ENCODE assay signal across 15 cellular contexts in the genomic region with DNA sequence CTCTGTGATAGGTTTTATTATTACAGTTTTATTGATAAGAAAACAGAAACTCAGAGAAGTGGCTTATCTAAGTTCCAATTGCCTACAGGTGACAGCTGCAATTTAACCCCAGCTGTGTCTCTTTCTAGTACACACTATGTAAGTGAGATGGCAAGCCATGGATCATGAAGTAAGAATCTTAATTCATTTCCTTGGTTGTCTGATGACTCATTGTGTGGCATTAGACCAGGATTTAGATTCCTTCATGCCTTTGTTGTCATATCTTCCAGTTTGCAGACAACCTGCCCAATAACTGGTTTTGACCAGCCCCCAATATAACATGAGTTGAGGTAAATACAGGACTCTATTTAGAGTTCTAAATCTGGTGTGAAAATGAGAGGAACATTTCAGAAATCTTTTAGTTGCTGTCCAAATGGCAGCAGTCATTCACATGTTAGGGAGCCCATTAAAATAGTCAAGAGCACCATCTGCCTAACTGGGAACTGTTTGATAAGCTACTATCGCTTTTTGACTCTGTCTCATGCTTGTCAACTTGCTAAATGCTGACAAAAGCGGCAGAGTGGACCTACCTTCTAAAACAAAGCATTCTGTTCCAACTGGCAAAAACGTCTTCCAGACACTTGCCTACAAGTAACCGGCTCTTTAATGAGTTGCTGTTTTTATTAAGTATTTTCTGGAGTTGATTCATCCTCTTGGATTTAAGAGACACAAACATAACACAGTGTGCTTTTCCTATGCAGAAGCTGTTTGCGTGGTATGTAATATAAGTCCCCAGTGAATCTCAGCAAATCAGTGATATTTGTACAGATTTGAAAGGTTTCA.
A peak's percentile ranks its signal among the peaks of the same experiment; 100 is the strongest.
DNase-seq lines count a peak whose midpoint lies in the region; ATAC-seq, FAIRE-seq and TF ChIP-seq lines count a peak whose summit lies in the region.
"Had no signal": no experiment of that assay in that cellular context is flagged by ENCODE, and none has a peak within 500 bp of the region (broad histone marks: within the 10 kb centered on the region; RNA-seq: fewer than 3 reads in every experiment).

No MANE protein-coding gene starts in this region.

- H3K9me3 ChIP-seq in small intestine (ENCODE audit: control insufficient read depth, low read depth) = no peaks in the 10 kb centered on the region
- H3K9me3 ChIP-seq in psoas muscle = no peaks in the 10 kb centered on the region
- H3K9me3 ChIP-seq: esophagus muscularis mucosa, lower lobe of right lung had no signal

- no peak for FAIRE-seq in small intestine (lab: Jason Lieb, UNC)

- WGBS in small intestine, 3 donors = 36 to 62% (median 36%) methylated on average over 5 of the region's 5 CpGs
- 36 to 47% (median 37%) methylated on average over 5 of the region's 5 CpGs for WGBS in psoas muscle, 3 donors

- H3K4me1 ChIP-seq in small intestine (ENCODE audit: control insufficient read depth in 2 of 2, insufficient read depth in 1 of 2, low read depth in 1 of 2, low read length in 1 of 2) = peaks cover 2 to 7% of the 10 kb centered on the region in 2 donors
- H3K4me1 ChIP-seq in psoas muscle = no peaks in the 10 kb centered on the region
- H3K4me1 ChIP-seq: lower lobe of right lung had no signal

- peak; percentile 94 for ATAC-seq in SK-N-SH treated with all-trans-retinoic acid at 6 μM for 48 hours
- ATAC-seq in psoas muscle = no peak
- ATAC-seq in HG03457 (IDR thresholded peaks at IDR 0.05; ENCODE audit: unreplicated experiment) = no peak
- ATAC-seq: activated naive CD4-positive, alpha-beta T cell treated with anti-CD3 and anti-CD28 coated beads, Interleukin-2, amount 50 U/mL, for 72 hours; lower lobe of right lung; stimulated activated naive B cell treated with anti-CD40 and anti-IgM and Interleukin-4, amounts not matched to agents 10 μg/mL and 1 μg/mL and 100 μg/mL, for 72 hours had no signal

- H3K4me3 ChIP-seq in fibroblast of pulmonary artery (replicated peaks; ENCODE audit: low read depth, low read length) (no peak overlapping the region), small intestine (ENCODE audit: low read depth in 1 of 2, low read length in 2 of 2) (no peak overlapping the region), psoas muscle (no peak overlapping the region)
- H3K4me3 ChIP-seq: esophagus muscularis mucosa, lower lobe of right lung had no signal

- H3K27ac ChIP-seq in small intestine (ENCODE audit: low read depth in 1 of 2, low read length in 1 of 2) = no peak overlapping the region
- no peak overlapping the region for H3K27ac ChIP-seq in psoas muscle
- H3K27ac ChIP-seq: esophagus muscularis mucosa, lower lobe of right lung had no signal

- TF ChIP-seq CTCF in fibroblast of pulmonary artery (IDR thresholded peaks at IDR 0.05; ENCODE audit: low read length, missing control alignments) (no peak), psoas muscle (IDR thresholded peaks at IDR 0.05) (no peak)

- DNase-seq in H4 (ENCODE audit: low spot score) = peak; percentile 65
- DNase-seq in fibroblast of pulmonary artery (ENCODE audit: low read depth) = peak; percentile 86
- DNase-seq in small intestine = peak; percentile 71
- no peak for DNase-seq in activated effector memory CD4-positive, alpha-beta T cell treated with anti-CD3 and anti-CD28 coated beads, Interleukin-2, amount 50 U/mL, for 16 hours
- DNase-seq in psoas muscle = no peak
- no peak for DNase-seq in NCI-H1092 treated with DMSO at 0.1 percent for 48 hours (lab: John Stamatoyannopoulos, UW)
- DNase-seq: activated CD4-positive, alpha-beta T cell treated with anti-CD3 and anti-CD28 coated beads, Interleukin-2, amount 10 ng/mL, durations not matched to agents 24 days and 14 days; lower lobe of right lung; NCI-H2081 treated with DMSO at 0.1 percent for 48 hours; stimulated activated CD4-positive, alpha-beta T cell treated with anti-CD3 and anti-CD28 coated beads, Interleukin-12 subunit alpha, Interleukin-12 subunit beta, amount 100 ng/mL, for 4 hours; stimulated activated naive B cell treated with anti-CD40 and anti-IgM and Interleukin-4, amounts not matched to agents 10 μg/mL and 1 μg/mL and 100 μg/mL, for 72 hours had no signal

- intact Hi-C loops in psoas muscle (cut with DNase I) = no loop called here

- H3K36me3 ChIP-seq in small intestine (ENCODE audit: control insufficient read depth in 2 of 2, insufficient read depth in 2 of 2, low read length in 2 of 2) = no peaks in the 10 kb centered on the region
- H3K36me3 ChIP-seq in psoas muscle (ENCODE audit: insufficient read depth in 1 of 2, low read depth in 1 of 2) = no peaks in the 10 kb centered on the region
- H3K36me3 ChIP-seq: esophagus muscularis mucosa, lower lobe of right lung had no signal

- H3K27me3 ChIP-seq in small intestine (ENCODE audit: control insufficient read depth in 2 of 2, insufficient read depth in 2 of 2, low read length in 2 of 2) (no peaks in the 10 kb centered on the region), psoas muscle (ENCODE audit: insufficient read depth in 3 of 3, low read length in 2 of 3) (no peaks in the 10 kb centered on the region)
- H3K27me3 ChIP-seq: esophagus muscularis mucosa had no signal

TF ChIP-seq in SK-N-SH treated with all-trans-retinoic acid at 6 μM for 48 hours, 23 proteins besides CTCF, POLR2A, EP300 and RAD21:
- no peak for TF ChIP-seq CSRNP3 (CRISPR knock-in tag; IDR thresholded peaks at IDR 0.05)
- TF ChIP-seq, protein P1, sequence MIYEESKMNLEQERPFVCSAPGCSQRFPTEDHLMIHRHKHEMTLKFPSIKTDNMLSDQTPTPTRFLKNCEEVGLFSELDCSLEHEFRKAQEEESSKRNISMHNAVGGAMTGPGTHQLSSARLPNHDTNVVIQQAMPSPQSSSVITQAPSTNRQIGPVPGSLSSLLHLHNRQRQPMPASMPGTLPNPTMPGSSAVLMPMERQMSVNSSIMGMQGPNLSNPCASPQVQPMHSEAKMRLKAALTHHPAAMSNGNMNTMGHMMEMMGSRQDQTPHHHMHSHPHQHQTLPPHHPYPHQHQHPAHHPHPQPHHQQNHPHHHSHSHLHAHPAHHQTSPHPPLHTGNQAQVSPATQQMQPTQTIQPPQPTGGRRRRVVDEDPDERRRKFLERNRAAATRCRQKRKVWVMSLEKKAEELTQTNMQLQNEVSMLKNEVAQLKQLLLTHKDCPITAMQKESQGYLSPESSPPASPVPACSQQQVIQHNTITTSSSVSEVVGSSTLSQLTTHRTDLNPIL (CRISPR knock-in tag; IDR thresholded peaks at IDR 0.05; ENCODE audit: low read depth) = peak; percentile 65; the same call in 1 of the 2 replicates
- TF ChIP-seq PATZ1 (CRISPR knock-in tag; IDR thresholded peaks at IDR 0.05; ENCODE audit: borderline replicate concordance) = peak; percentile 50; the same call in 1 of the 2 replicates
- peak; percentile 78; the same call in 1 of the 2 replicates for TF ChIP-seq SNAI2 (CRISPR knock-in tag; IDR thresholded peaks at IDR 0.05)
- no peak for TF ChIP-seq ZNF70 (CRISPR knock-in tag; IDR thresholded peaks at IDR 0.05)
- TF ChIP-seq ISL1 (CRISPR knock-in tag; IDR thresholded peaks at IDR 0.05) = peak; percentile 69
- no peak for TF ChIP-seq ESRRG (CRISPR knock-in tag; IDR thresholded peaks at IDR 0.05)
- TF ChIP-seq BACH2 (CRISPR knock-in tag; IDR thresholded peaks at IDR 0.05; ENCODE audit: borderline replicate concordance) = no peak
- 0 out of 2 replicates have a peak, but pooled peaks have one; percentile 38 for TF ChIP-seq ZC3H10 (CRISPR knock-in tag; IDR thresholded peaks at IDR 0.05)

Comparison
In these comparisons a context has a peak if more than half of its experiments do, and no peak if none do; other contexts are left out.
1. DNase-seq: peak in H4 (single experiment), fibroblast of pulmonary artery (single experiment) and small intestine (single experiment); none in activated effector memory CD4-positive, alpha-beta T cell treated with anti-CD3 and anti-CD28 coated beads, Interleukin-2, amount 50 U/mL, for 16 hours (single experiment), psoas muscle (0 of 2) and NCI-H1092 treated with DMSO at 0.1 percent for 48 hours (single experiment).